ENCODE assay signal across 23 cellular contexts in the genomic region with DNA sequence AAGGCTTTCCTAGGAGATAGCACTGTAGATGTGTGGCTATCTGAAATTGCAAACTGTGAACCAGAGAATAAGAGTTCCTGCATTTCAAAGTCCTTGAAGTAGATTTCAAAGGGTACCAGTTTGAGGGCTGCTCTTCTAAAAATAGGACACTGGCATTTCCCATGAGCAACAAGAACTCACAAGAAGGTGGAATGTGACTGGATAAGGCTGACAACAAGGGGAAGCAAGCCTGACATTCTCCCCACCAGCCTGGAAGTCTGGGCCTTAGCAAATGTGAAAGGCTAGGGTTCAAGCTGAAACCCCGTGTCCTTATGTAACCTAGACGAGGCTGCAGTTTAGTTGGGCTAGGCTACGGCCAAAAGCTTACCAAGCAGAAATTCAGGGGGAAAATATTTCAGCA. TPM values are rescaled to one million over a fixed set of nuclear protein-coding genes. Genes with fewer than 3 reads are reported as not detected.
DNase-seq lines count a peak whose midpoint lies in the region; ATAC-seq and TF ChIP-seq lines count a peak whose summit lies in the region.
"Had no signal": no experiment of that assay in that cellular context is flagged by ENCODE, and none has a peak within 500 bp of the region (broad histone marks: within the 10 kb centered on the region; RNA-seq: fewer than 3 reads in every experiment).

No MANE protein-coding gene starts in this region.

- no peaks in the 10 kb centered on the region for H3K9me2 ChIP-seq in HCT116 (ENCODE audit: insufficient read depth)

- peak overlapping the region; percentile 55 for H2AFZ ChIP-seq in HCT116 (ENCODE audit: low read depth, low read length, poor library complexity, severe bottlenecking)
- peak overlapping the region; percentile 78 for H2AFZ ChIP-seq in osteoblast (ENCODE audit: low read length)
- H2AFZ ChIP-seq: hepatocyte had no signal

- POLR2A ChIA-PET in HCT116 (lab: Charles Lee): no interaction called here

- H3K27me3 ChIP-seq in HCT116 (ENCODE audit: insufficient read depth, low read length) (no peaks in the 10 kb centered on the region), right atrium auricular region (no peaks in the 10 kb centered on the region), osteoblast (ENCODE audit: insufficient read depth, low read length) (no peaks in the 10 kb centered on the region)
- H3K27me3 ChIP-seq: body of pancreas, gastrocnemius medialis, hepatocyte, tibial nerve had no signal

- peak overlapping the region; percentile 24; the same call in 1 of the 2 replicates for H3K4me2 ChIP-seq in HCT116 (ENCODE audit: low read length)
- no peak overlapping the region for H3K4me2 ChIP-seq in osteoblast (ENCODE audit: insufficient read depth, low read length)
- H3K4me2 ChIP-seq: hepatocyte, smooth muscle cell had no signal

- intact Hi-C loops in HCT116 (cut with micrococcal nuclease) (no loop called here), posterior vena cava (cut with DNase I) (no loop called here)

- no peak for TF ChIP-seq RAD21 in HCT116 (IDR thresholded peaks at IDR 0.05; ENCODE audit: low read depth)

- RAD21 ChIA-PET in HCT116 (lab: Charles Lee; ENCODE audit: low non-redundant PET in 1 of 2, low total read pairs in 2 of 2, uncharacterized antibody in 2 of 2, unreplicated experiment in 2 of 2): no interaction called here

- no TSS peak for BruUV-seq in HCT116 (replicated peaks; lab: Mats Ljungman, UMichigan)

- DNase-seq in HCT116 (ENCODE audit: low read depth, low spot score): no peak
- no peak for DNase-seq in coronary artery (ENCODE audit: low spot score)
- no peak for DNase-seq in right atrium auricular region (ENCODE audit: low spot score)
- DNase-seq in osteoblast (ENCODE audit: insufficient read length, low spot score, missing footprints): no peak
- DNase-seq in 8988T: no peak
- DNase-seq in posterior vena cava (ENCODE audit: low spot score): no peak
- no peak for DNase-seq in middle frontal gyrus (ENCODE audit: extremely low spot score, low spot score)
- DNase-seq: activated CD4-positive, alpha-beta T cell treated with anti-CD3 and anti-CD28 coated beads for 1 hour; activated CD8-positive, alpha-beta T cell treated with anti-CD3 and anti-CD28 coated beads for 36 hours; activated naive CD4-positive, alpha-beta T cell treated with anti-CD3 and anti-CD28 coated beads for 36 hours; body of pancreas; gastrocnemius medialis; H9; Karpas-422; naive thymus-derived CD4-positive, alpha-beta T cell; NCI-H1417 treated with DMSO at 0.1 percent for 48 hours; NCI-H2081; NCI-H526 treated with DMSO at 0.1 percent for 48 hours; NK-92 treated with Interleukin-12 subunit alpha and Interleukin-12 subunit beta, amount 100 ng/mL, for 24 hours had no signal

- H3K9ac ChIP-seq in HCT116 (ENCODE audit: low read length): no peak overlapping the region

- H3K9me3 ChIP-seq in HCT116 (ENCODE audit: control insufficient read depth in 1 of 2, insufficient read depth in 1 of 2, low read depth in 1 of 2, low read length in 2 of 2) (no peaks in the 10 kb centered on the region), right atrium auricular region (no peaks in the 10 kb centered on the region), osteoblast (ENCODE audit: low read depth, low read length) (no peaks in the 10 kb centered on the region)
- H3K9me3 ChIP-seq: body of pancreas, gastrocnemius medialis, tibial nerve had no signal

- no peak overlapping the region for H3K4me3 ChIP-seq in HCT116 (replicated peaks in 1 of 2; ENCODE audit: low read depth in 1 of 2, low read length in 2 of 2)
- H3K4me3 ChIP-seq in coronary artery: no peak overlapping the region
- H3K4me3 ChIP-seq in right atrium auricular region: no peak overlapping the region
- H3K4me3 ChIP-seq in osteoblast (ENCODE audit: insufficient read depth, low read length): no peak overlapping the region
- H3K4me3 ChIP-seq: body of pancreas, gastrocnemius medialis, hepatocyte, smooth muscle cell, tibial nerve had no signal

- H3K79me2 ChIP-seq in HCT116 (ENCODE audit: insufficient read depth, low read length): no peaks in the 10 kb centered on the region
- H3K79me2 ChIP-seq in osteoblast (ENCODE audit: insufficient read depth, low read length): no peaks in the 10 kb centered on the region
- H3K79me2 ChIP-seq: hepatocyte had no signal

- no peak for TF ChIP-seq POLR2A in HCT116 (IDR thresholded peaks at IDR 0.05; ENCODE audit: borderline replicate concordance, extremely low read depth, insufficient read depth, insufficient read length)

- CTCF ChIA-PET in HCT116 (lab: Charles Lee): no interaction called here

- TF ChIP-seq CTCF in HCT116 (IDR thresholded peaks at IDR 0.05 in 2 of 3, conservative IDR thresholded peaks at IDR 0.05 in 1 of 3; ENCODE audit: borderline replicate concordance in 1 of 3, insufficient read depth in 1 of 3, low read depth in 2 of 3, low read length in 2 of 3) (no peak), coronary artery (IDR thresholded peaks at IDR 0.05) (no peak), right atrium auricular region (IDR thresholded peaks at IDR 0.05) (no peak), osteoblast (IDR thresholded peaks at IDR 0.05; ENCODE audit: extremely low read depth, low read depth, low read length) (no peak)

- no peaks in the 10 kb centered on the region for H3K36me3 ChIP-seq in HCT116 (ENCODE audit: control insufficient read depth in 1 of 2, insufficient read depth in 2 of 2, low read length in 2 of 2)
- H3K36me3 ChIP-seq in right atrium auricular region: no peaks in the 10 kb centered on the region
- H3K36me3 ChIP-seq in osteoblast (ENCODE audit: insufficient read depth, low read length): no peaks in the 10 kb centered on the region
- H3K36me3 ChIP-seq: gastrocnemius medialis, tibial nerve had no signal

- H3K4me1 ChIP-seq in HCT116 (ENCODE audit: control insufficient read depth in 1 of 2, insufficient read depth in 2 of 2, low read length in 2 of 2): peaks cover 25 to 45% of the 10 kb centered on the region in 2 experiments
- H3K4me1 ChIP-seq in right atrium auricular region: peaks cover 0 to 38% of the 10 kb centered on the region in 2 donors
- peaks cover 15% of the 10 kb centered on the region for H3K4me1 ChIP-seq in osteoblast (ENCODE audit: insufficient read depth, low read length)
- H3K4me1 ChIP-seq: body of pancreas had no signal

- no peak overlapping the region for H3K27ac ChIP-seq in HCT116 (ENCODE audit: low read depth, low read length)
- H3K27ac ChIP-seq in coronary artery: peak overlapping the region; percentile 23 to 68
- peak overlapping the region; percentile 65 to 90 for H3K27ac ChIP-seq in right atrium auricular region
- H3K27ac ChIP-seq in osteoblast (ENCODE audit: low read depth, low read length): no peak overlapping the region
- H3K27ac ChIP-seq: body of pancreas, gastrocnemius medialis, hepatocyte had no signal

- ATAC-seq in HCT116 (no peak), HG03469 (IDR thresholded peaks at IDR 0.05; ENCODE audit: unreplicated experiment) (no peak)
- ATAC-seq: activated CD8-positive, alpha-beta T cell treated with anti-CD3 and anti-CD28 coated beads for 36 hours; body of pancreas; gastrocnemius medialis; naive thymus-derived CD4-positive, alpha-beta T cell had no signal

- no peaks in the 10 kb centered on the region for H4K20me1 ChIP-seq in HCT116 (ENCODE audit: insufficient read depth)
- H4K20me1 ChIP-seq in osteoblast (ENCODE audit: insufficient read depth, low read length): no peaks in the 10 kb centered on the region

TF ChIP-seq in HCT116, 20 proteins besides CTCF, POLR2A, EP300 and RAD21:
- TF ChIP-seq SP1 (IDR thresholded peaks at IDR 0.05; ENCODE audit: low read depth): no peak

RNA-seq across cellular contexts. Expression of gene TJP1, which starts 18.7 kb away (rescaled TPM):
- total RNA-seq in HCT116 (2021; ENCODE audit: unreplicated experiment) (83.6 TPM), right atrium auricular region (100 to 1,000 TPM in 1 of 2 donors, 10 to 100 TPM in 1; 86.9 to 110 TPM), osteoblast (74.3 and 86.9 TPM in 2 replicates), posterior vena cava (100 to 1,000 TPM in 1 of 2 donors, 10 to 100 TPM in 1; 91.3 to 101 TPM)
- polyA plus RNA-seq in HCT116 (2012): 34.7 and 39.7 TPM in 2 replicates
- total RNA-seq: activated CD8-positive, alpha-beta T cell treated with anti-CD3 and anti-CD28 coated beads for 36 hours; activated naive CD4-positive, alpha-beta T cell treated with anti-CD3 and anti-CD28 coated beads for 36 hours; naive thymus-derived CD4-positive, alpha-beta T cell had no signal
- polyA plus RNA-seq: naive thymus-derived CD4-positive, alpha-beta T cell had no signal

Comparison
In these comparisons a context has a peak if more than half of its experiments do, and no peak if none do; other contexts are left out.
1. H3K27ac ChIP-seq: peak in coronary artery (2 of 2) and right atrium auricular region (2 of 2); none in HCT116 (single experiment) and osteoblast (single experiment).